In the genomic region with DNA sequence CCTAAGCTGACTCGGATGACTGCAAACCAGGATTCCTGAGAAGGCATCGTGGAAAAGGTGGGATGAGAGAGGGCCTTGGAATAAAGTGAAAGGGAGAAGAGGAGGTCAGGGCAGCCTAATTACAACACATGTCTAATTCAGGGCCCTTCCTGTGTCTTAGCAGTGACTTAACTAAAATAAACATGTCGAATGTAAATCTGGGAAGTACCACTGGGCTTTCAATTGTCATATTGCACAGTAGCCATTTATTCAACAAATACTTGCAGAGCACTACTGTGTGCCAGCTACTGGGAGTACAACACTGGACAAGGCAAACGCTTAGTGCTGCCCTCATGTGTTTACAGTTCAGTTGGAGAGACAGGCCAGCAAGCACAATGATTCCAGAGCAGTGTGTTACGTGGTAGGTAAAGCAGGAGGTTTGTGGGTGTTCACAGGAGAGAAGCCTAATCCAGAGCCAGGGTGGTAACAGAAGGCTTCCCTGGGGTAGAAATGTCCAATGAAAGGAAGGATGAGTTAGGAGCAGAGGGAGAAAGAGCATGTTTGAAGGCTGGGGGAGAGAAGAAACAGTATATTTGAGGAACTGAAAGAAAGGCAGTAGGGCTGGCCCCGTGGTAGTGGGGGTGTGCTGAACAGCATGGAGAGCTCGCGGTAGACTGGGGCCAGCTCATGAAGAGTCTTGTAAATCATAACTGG, we compare ENCODE assay signal across 1 cellular context.
A peak's percentile ranks its signal among the peaks of the same experiment; 100 is the strongest.
TF ChIP-seq lines count a peak whose summit lies in the region.

No MANE protein-coding gene starts in this region.

TF ChIP-seq in HepG2, 621 proteins besides CTCF, POLR2A, EP300 and RAD21 (continued from another document and continues in another):
- TF ChIP-seq, protein P1, sequence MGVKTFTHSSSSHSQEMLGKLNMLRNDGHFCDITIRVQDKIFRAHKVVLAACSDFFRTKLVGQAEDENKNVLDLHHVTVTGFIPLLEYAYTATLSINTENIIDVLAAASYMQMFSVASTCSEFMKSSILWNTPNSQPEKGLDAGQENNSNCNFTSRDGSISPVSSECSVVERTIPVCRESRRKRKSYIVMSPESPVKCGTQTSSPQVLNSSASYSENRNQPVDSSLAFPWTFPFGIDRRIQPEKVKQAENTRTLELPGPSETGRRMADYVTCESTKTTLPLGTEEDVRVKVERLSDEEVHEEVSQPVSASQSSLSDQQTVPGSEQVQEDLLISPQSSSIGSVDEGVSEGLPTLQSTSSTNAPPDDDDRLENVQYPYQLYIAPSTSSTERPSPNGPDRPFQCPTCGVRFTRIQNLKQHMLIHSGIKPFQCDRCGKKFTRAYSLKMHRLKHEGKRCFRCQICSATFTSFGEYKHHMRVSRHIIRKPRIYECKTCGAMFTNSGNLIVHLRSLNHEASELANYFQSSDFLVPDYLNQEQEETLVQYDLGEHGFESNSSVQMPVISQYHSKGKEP (CRISPR knock-in tag; IDR thresholded peaks at IDR 0.05) = no peak
- TF ChIP-seq TARDBP (CRISPR knock-in tag; IDR thresholded peaks at IDR 0.05) (no peak; the same call in 1 of the 2 replicates), KDM6A (CRISPR knock-in tag; IDR thresholded peaks at IDR 0.05; ENCODE audit: low read depth) (no peak), THAP11 (CRISPR knock-in tag; IDR thresholded peaks at IDR 0.05) (peak; percentile 32; the same call in 1 of the 2 replicates), ZSCAN29 (CRISPR knock-in tag; conservative IDR thresholded peaks at IDR 0.05) (no peak), SPEN (CRISPR knock-in tag; IDR thresholded peaks at IDR 0.05; ENCODE audit: low read depth) (no peak), HNRNPL (IDR thresholded peaks at IDR 0.05; ENCODE audit: low read depth, low read length) (no peak), ZNF12 (CRISPR knock-in tag; IDR thresholded peaks at IDR 0.05) (0 out of 2 replicates have a peak, but pooled peaks have one; percentile 24), NR2F2 (IDR thresholded peaks at IDR 0.05; ENCODE audit: borderline replicate concordance, low read depth) (no peak), CCDC6 (CRISPR knock-in tag; IDR thresholded peaks at IDR 0.05) (no peak), HOXA5 (CRISPR knock-in tag; IDR thresholded peaks at IDR 0.05) (no peak), ATF1 (CRISPR knock-in tag; IDR thresholded peaks at IDR 0.05) (no peak), CAMTA2 (CRISPR knock-in tag; IDR thresholded peaks at IDR 0.05; ENCODE audit: borderline replicate concordance) (no peak), ZNF670 (CRISPR knock-in tag; IDR thresholded peaks at IDR 0.05; ENCODE audit: borderline replicate concordance) (no peak), ZNF547 (CRISPR knock-in tag; IDR thresholded peaks at IDR 0.05) (no peak), YEATS4 (CRISPR knock-in tag; IDR thresholded peaks at IDR 0.05; ENCODE audit: borderline replicate concordance) (no peak), ZNF530 (CRISPR knock-in tag; IDR thresholded peaks at IDR 0.05; ENCODE audit: low read depth) (no peak), LCORL (IDR thresholded peaks at IDR 0.05) (no peak), LCORL (CRISPR knock-in tag; IDR thresholded peaks at IDR 0.05) (no peak), RFXAP (CRISPR knock-in tag; IDR thresholded peaks at IDR 0.05; ENCODE audit: borderline replicate concordance) (no peak), SMARCE1 (IDR thresholded peaks at IDR 0.05; ENCODE audit: borderline replicate concordance) (no peak), ETV6 (CRISPR knock-in tag; conservative IDR thresholded peaks at IDR 0.05) (no peak), ZNF367 (CRISPR knock-in tag; IDR thresholded peaks at IDR 0.05; ENCODE audit: borderline replicate concordance) (no peak), ZFP62 (CRISPR knock-in tag; IDR thresholded peaks at IDR 0.05) (no peak), HOXA9 (CRISPR knock-in tag; IDR thresholded peaks at IDR 0.05; ENCODE audit: borderline replicate concordance) (no peak), ZNF777 (CRISPR knock-in tag; IDR thresholded peaks at IDR 0.05) (no peak), TAF1 (CRISPR knock-in tag; IDR thresholded peaks at IDR 0.05) (0 out of 2 replicates have a peak, but pooled peaks have one; percentile 34), ARNT (IDR thresholded peaks at IDR 0.05) (no peak), ZNF329 (CRISPR knock-in tag; IDR thresholded peaks at IDR 0.05; ENCODE audit: low read depth) (no peak)
- TF ChIP-seq, protein P2, sequence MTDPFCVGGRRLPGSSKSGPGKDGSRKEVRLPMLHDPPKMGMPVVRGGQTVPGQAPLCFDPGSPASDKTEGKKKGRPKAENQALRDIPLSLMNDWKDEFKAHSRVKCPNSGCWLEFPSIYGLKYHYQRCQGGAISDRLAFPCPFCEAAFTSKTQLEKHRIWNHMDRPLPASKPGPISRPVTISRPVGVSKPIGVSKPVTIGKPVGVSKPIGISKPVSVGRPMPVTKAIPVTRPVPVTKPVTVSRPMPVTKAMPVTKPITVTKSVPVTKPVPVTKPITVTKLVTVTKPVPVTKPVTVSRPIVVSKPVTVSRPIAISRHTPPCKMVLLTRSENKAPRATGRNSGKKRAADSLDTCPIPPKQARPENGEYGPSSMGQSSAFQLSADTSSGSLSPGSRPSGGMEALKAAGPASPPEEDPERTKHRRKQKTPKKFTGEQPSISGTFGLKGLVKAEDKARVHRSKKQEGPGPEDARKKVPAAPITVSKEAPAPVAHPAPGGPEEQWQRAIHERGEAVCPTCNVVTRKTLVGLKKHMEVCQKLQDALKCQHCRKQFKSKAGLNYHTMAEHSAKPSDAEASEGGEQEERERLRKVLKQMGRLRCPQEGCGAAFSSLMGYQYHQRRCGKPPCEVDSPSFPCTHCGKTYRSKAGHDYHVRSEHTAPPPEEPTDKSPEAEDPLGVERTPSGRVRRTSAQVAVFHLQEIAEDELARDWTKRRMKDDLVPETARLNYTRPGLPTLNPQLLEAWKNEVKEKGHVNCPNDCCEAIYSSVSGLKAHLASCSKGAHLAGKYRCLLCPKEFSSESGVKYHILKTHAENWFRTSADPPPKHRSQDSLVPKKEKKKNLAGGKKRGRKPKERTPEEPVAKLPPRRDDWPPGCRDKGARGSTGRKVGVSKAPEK (CRISPR knock-in tag; IDR thresholded peaks at IDR 0.05; ENCODE audit: borderline replicate concordance) = no peak
- TF ChIP-seq, protein P3, sequence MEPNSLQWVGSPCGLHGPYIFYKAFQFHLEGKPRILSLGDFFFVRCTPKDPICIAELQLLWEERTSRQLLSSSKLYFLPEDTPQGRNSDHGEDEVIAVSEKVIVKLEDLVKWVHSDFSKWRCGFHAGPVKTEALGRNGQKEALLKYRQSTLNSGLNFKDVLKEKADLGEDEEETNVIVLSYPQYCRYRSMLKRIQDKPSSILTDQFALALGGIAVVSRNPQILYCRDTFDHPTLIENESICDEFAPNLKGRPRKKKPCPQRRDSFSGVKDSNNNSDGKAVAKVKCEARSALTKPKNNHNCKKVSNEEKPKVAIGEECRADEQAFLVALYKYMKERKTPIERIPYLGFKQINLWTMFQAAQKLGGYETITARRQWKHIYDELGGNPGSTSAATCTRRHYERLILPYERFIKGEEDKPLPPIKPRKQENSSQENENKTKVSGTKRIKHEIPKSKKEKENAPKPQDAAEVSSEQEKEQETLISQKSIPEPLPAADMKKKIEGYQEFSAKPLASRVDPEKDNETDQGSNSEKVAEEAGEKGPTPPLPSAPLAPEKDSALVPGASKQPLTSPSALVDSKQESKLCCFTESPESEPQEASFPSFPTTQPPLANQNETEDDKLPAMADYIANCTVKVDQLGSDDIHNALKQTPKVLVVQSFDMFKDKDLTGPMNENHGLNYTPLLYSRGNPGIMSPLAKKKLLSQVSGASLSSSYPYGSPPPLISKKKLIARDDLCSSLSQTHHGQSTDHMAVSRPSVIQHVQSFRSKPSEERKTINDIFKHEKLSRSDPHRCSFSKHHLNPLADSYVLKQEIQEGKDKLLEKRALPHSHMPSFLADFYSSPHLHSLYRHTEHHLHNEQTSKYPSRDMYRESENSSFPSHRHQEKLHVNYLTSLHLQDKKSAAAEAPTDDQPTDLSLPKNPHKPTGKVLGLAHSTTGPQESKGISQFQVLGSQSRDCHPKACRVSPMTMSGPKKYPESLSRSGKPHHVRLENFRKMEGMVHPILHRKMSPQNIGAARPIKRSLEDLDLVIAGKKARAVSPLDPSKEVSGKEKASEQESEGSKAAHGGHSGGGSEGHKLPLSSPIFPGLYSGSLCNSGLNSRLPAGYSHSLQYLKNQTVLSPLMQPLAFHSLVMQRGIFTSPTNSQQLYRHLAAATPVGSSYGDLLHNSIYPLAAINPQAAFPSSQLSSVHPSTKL (CRISPR knock-in tag; IDR thresholded peaks at IDR 0.05) = peak; percentile 59; the same call in 1 of the 2 replicates
- TF ChIP-seq, protein P4, sequence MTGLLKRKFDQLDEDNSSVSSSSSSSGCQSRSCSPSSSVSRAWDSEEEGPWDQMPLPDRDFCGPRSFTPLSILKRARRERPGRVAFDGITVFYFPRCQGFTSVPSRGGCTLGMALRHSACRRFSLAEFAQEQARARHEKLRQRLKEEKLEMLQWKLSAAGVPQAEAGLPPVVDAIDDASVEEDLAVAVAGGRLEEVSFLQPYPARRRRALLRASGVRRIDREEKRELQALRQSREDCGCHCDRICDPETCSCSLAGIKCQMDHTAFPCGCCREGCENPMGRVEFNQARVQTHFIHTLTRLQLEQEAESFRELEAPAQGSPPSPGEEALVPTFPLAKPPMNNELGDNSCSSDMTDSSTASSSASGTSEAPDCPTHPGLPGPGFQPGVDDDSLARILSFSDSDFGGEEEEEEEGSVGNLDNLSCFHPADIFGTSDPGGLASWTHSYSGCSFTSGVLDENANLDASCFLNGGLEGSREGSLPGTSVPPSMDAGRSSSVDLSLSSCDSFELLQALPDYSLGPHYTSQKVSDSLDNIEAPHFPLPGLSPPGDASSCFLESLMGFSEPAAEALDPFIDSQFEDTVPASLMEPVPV (CRISPR knock-in tag; IDR thresholded peaks at IDR 0.05) = no peak
- TF ChIP-seq, protein P5, sequence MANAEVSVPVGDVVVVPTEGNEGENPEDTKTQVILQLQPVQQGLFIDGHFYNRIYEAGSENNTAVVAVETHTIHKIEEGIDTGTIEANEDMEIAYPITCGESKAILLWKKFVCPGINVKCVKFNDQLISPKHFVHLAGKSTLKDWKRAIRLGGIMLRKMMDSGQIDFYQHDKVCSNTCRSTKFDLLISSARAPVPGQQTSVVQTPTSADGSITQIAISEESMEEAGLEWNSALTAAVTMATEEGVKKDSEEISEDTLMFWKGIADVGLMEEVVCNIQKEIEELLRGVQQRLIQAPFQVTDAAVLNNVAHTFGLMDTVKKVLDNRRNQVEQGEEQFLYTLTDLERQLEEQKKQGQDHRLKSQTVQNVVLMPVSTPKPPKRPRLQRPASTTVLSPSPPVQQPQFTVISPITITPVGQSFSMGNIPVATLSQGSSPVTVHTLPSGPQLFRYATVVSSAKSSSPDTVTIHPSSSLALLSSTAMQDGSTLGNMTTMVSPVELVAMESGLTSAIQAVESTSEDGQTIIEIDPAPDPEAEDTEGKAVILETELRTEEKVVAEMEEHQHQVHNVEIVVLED (CRISPR knock-in tag; IDR thresholded peaks at IDR 0.05; ENCODE audit: borderline replicate concordance) = no peak
- TF ChIP-seq, protein P6, sequence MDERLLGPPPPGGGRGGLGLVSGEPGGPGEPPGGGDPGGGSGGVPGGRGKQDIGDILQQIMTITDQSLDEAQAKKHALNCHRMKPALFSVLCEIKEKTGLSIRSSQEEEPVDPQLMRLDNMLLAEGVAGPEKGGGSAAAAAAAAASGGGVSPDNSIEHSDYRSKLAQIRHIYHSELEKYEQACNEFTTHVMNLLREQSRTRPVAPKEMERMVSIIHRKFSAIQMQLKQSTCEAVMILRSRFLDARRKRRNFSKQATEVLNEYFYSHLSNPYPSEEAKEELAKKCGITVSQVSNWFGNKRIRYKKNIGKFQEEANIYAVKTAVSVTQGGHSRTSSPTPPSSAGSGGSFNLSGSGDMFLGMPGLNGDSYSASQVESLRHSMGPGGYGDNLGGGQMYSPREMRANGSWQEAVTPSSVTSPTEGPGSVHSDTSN (CRISPR knock-in tag; IDR thresholded peaks at IDR 0.05) = no peak
- TF ChIP-seq, protein P7, sequence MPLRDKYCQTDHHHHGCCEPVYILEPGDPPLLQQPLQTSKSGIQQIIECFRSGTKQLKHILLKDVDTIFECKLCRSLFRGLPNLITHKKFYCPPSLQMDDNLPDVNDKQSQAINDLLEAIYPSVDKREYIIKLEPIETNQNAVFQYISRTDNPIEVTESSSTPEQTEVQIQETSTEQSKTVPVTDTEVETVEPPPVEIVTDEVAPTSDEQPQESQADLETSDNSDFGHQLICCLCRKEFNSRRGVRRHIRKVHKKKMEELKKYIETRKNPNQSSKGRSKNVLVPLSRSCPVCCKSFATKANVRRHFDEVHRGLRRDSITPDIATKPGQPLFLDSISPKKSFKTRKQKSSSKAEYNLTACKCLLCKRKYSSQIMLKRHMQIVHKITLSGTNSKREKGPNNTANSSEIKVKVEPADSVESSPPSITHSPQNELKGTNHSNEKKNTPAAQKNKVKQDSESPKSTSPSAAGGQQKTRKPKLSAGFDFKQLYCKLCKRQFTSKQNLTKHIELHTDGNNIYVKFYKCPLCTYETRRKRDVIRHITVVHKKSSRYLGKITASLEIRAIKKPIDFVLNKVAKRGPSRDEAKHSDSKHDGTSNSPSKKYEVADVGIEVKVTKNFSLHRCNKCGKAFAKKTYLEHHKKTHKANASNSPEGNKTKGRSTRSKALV (CRISPR knock-in tag; IDR thresholded peaks at IDR 0.05) = no peak
